In genomic region chr20:58994390-58995159, GRCh38 we compare ENCODE assay signal across 23 cellular contexts. TPM values are rescaled to one million over a fixed set of nuclear protein-coding genes. Genes with fewer than 3 reads are reported as not detected.
DNase-seq lines count a peak whose midpoint lies in the region; ATAC-seq, FAIRE-seq and TF ChIP-seq lines count a peak whose summit lies in the region.
"Had no signal": no experiment of that assay in that cellular context is flagged by ENCODE, and none has a peak within 500 bp of the region (broad histone marks: within the 10 kb centered on the region; RNA-seq: fewer than 3 reads in every experiment).

No MANE protein-coding gene starts in this region.

- intact Hi-C loops in activated CD4-positive, alpha-beta T cell treated with anti-CD3 and anti-CD28 coated beads for 36 hours (cut with DNase I, micrococcal nuclease) = no loop called here
- intact Hi-C loops in activated B cell treated with CpG ODN at 0.5 μM for 24 hours (cut with micrococcal nuclease) = loop anchor here (1.0 kb wide), 1 partner anchor 10 kb away; no protein-coding TSS in a partner anchor
- intact Hi-C loops in naive thymus-derived CD4-positive, alpha-beta T cell (cut with micrococcal nuclease) = no loop called here
- intact Hi-C loops in activated CD8-positive, alpha-beta T cell treated with anti-CD3 and anti-CD28 coated beads for 36 hours (cut with micrococcal nuclease) = no loop called here

- H3K9me3 ChIP-seq in naive thymus-derived CD4-positive, alpha-beta T cell (ENCODE audit: control insufficient read depth in 2 of 3, low read length in 3 of 3) = no peaks in the 10 kb centered on the region
- H3K9me3 ChIP-seq: A549, psoas muscle, SK-N-SH, upper lobe of left lung had no signal

- TF ChIP-seq POLR2A in GM12891 (IDR thresholded peaks at IDR 0.05; ENCODE audit: low read depth, low read length) = no peak

- no peaks in the 10 kb centered on the region for H3K4me1 ChIP-seq in naive thymus-derived CD4-positive, alpha-beta T cell (ENCODE audit: control insufficient read depth in 2 of 2, insufficient read depth in 2 of 2, low read length in 2 of 2)
- H3K4me1 ChIP-seq: upper lobe of left lung had no signal

- H3K27ac ChIP-seq in naive thymus-derived CD4-positive, alpha-beta T cell (ENCODE audit: low read depth, low read length) = no peak overlapping the region
- H3K27ac ChIP-seq: upper lobe of left lung had no signal

- H3K27me3 ChIP-seq in naive thymus-derived CD4-positive, alpha-beta T cell (ENCODE audit: control insufficient read depth in 2 of 2, insufficient read depth in 2 of 2, low read length in 2 of 2) = no peaks in the 10 kb centered on the region
- H3K27me3 ChIP-seq: upper lobe of left lung had no signal

- H3K36me3 Mint-ChIP-seq in activated CD4-positive, alpha-beta T cell treated with anti-CD3 and anti-CD28 coated beads for 36 hours (ENCODE audit: low read depth) = peaks cover 71% of the 10 kb centered on the region
- peaks cover 94% of the 10 kb centered on the region for H3K36me3 Mint-ChIP-seq in activated B cell treated with CpG ODN at 0.5 μM for 24 hours (ENCODE audit: low read depth)
- peaks cover 20 to 59% (median 24%) of the 10 kb centered on the region in 5 donors for H3K36me3 Mint-ChIP-seq in naive thymus-derived CD4-positive, alpha-beta T cell
- peaks cover 52% of the 10 kb centered on the region for H3K36me3 Mint-ChIP-seq in activated CD8-positive, alpha-beta T cell treated with anti-CD3 and anti-CD28 coated beads for 36 hours (ENCODE audit: low read depth)

- H3K4me3 ChIP-seq in naive thymus-derived CD4-positive, alpha-beta T cell (ENCODE audit: low read length) = no peak overlapping the region
- H3K4me3 ChIP-seq: A549, lung, psoas muscle, upper lobe of left lung had no signal

- FAIRE-seq in GM12891 (lab: Jason Lieb, UNC) = no peak
- FAIRE-seq: A549 had no signal

- in situ Hi-C loops in GM13976 (cut with MboI; ENCODE audit: low sequenced_read_pairs, unreplicated experiment) = no loop called here

- POLR2A ChIA-PET in activated CD4-positive, alpha-beta T cell treated with anti-CD3 and anti-CD28 coated beads for 36 hours (lab: Charles Lee) = interaction anchor here (0.6 to 0.9 kb wide), 2 partner anchors 14 to 436 kb away, joined by 3 to 12 read pairs; no protein-coding TSS in a partner anchor
- POLR2A ChIA-PET in activated B cell treated with CpG ODN at 0.5 μM for 24 hours (lab: Charles Lee) = interaction anchor here (0.6 to 4.7 kb wide), 9 partner anchors 10 to 233 kb away, joined by 3 to 41 read pairs (median 7); partner anchors contain the start of genes ATP5F1E and NELFCD
- POLR2A ChIA-PET in naive thymus-derived CD4-positive, alpha-beta T cell (lab: Charles Lee) = interaction anchor here (0.7 kb wide), 1 partner anchor 102 kb away, joined by 3 read pairs; no protein-coding TSS in a partner anchor
- POLR2A ChIA-PET in activated CD8-positive, alpha-beta T cell treated with anti-CD3 and anti-CD28 coated beads for 36 hours (lab: Charles Lee) = interaction anchor here (0.7 to 1.2 kb wide), 3 partner anchors 10 to 38 kb away, joined by 3 to 6 read pairs (median 5); partner anchors contain the start of gene ATP5F1E

- TF ChIP-seq CTCF in activated B cell treated with CpG ODN at 0.5 μM for 24 hours (IDR thresholded peaks at IDR 0.05) (no peak), GM13976 (IDR thresholded peaks at IDR 0.05; ENCODE audit: borderline replicate concordance, control extremely low read depth, extremely low read depth, insufficient read depth, missing control alignments) (no peak)
- no peak for TF ChIP-seq CTCF in activated CD8-positive, alpha-beta T cell treated with anti-CD3 and anti-CD28 coated beads for 36 hours (IDR thresholded peaks at IDR 0.05)

- CTCF ChIA-PET in activated CD4-positive, alpha-beta T cell treated with anti-CD3 and anti-CD28 coated beads for 36 hours (lab: Charles Lee) = interaction anchor here (1.3 kb wide), 1 partner anchor 10 kb away, joined by 3 read pairs; no protein-coding TSS in a partner anchor
- CTCF ChIA-PET in activated B cell treated with CpG ODN at 0.5 μM for 24 hours (lab: Charles Lee) = no interaction called here
- CTCF ChIA-PET in naive thymus-derived CD4-positive, alpha-beta T cell (lab: Charles Lee) = interaction anchor here (1.3 kb wide), 1 partner anchor 23 kb away, joined by 4 read pairs; no protein-coding TSS in a partner anchor
- CTCF ChIA-PET in activated CD8-positive, alpha-beta T cell treated with anti-CD3 and anti-CD28 coated beads for 36 hours (lab: Charles Lee) = interaction anchor here (0.7 kb wide), 1 partner anchor 12 kb away, joined by 3 read pairs; no protein-coding TSS in a partner anchor

- no peak for DNase-seq in activated CD4-positive, alpha-beta T cell treated with anti-CD3 and anti-CD28 coated beads for 36 hours
- no peak for DNase-seq in activated CD4-positive, alpha-beta T cell treated with anti-CD3 and anti-CD28 coated beads for 48 hours
- no peak for DNase-seq in GM12891 (ENCODE audit: insufficient read length, low spot score)
- no peak for DNase-seq in activated B cell treated with CpG ODN at 0.5 μM for 24 hours
- DNase-seq in naive thymus-derived CD4-positive, alpha-beta T cell = no peak
- DNase-seq in activated CD8-positive, alpha-beta T cell treated with anti-CD3 and anti-CD28 coated beads for 36 hours = no peak
- DNase-seq in stimulated activated CD4-positive, alpha-beta T cell treated with anti-CD3 and anti-CD28 coated beads, Interleukin-2, amount 100 ng/mL, for 24 hours = no peak
- DNase-seq in GM13976 (ENCODE audit: low spot score) = no peak
- DNase-seq: activated naive CD4-positive, alpha-beta T cell treated with anti-CD3 and anti-CD28 coated beads for 36 hours; CD4-positive, alpha-beta T cell; DMS79 treated with DMSO at 0.1 percent for 48 hours; erythroblast; Karpas-422; NCI-H226; NK-92 treated with Interleukin-12 subunit alpha and Interleukin-12 subunit beta, amount 100 ng/mL, for 24 hours; SK-N-SH; stimulated activated CD4-positive, alpha-beta T cell treated with anti-CD3 and anti-CD28 coated beads, Interleukin-12 subunit alpha, Interleukin-12 subunit beta, amount 100 ng/mL, for 4 hours; stimulated activated naive CD4-positive, alpha-beta T cell treated with Interleukin-2 at 50 U/mL for 16 hours had no signal

- H3K9me3 Mint-ChIP-seq in activated CD4-positive, alpha-beta T cell treated with anti-CD3 and anti-CD28 coated beads for 36 hours (ENCODE audit: low read depth) = no peaks in the 10 kb centered on the region
- H3K9me3 Mint-ChIP-seq in activated B cell treated with CpG ODN at 0.5 μM for 24 hours = no peaks in the 10 kb centered on the region
- H3K9me3 Mint-ChIP-seq in naive thymus-derived CD4-positive, alpha-beta T cell = no peaks in the 10 kb centered on the region
- no peaks in the 10 kb centered on the region for H3K9me3 Mint-ChIP-seq in activated CD8-positive, alpha-beta T cell treated with anti-CD3 and anti-CD28 coated beads for 36 hours
- H3K9me3 Mint-ChIP-seq: activated naive CD4-positive, alpha-beta T cell treated with anti-CD3 and anti-CD28 coated beads for 36 hours; CD4-positive, alpha-beta T cell; natural killer cell treated with Interleukin-12 subunit alpha and Interleukin-12 subunit beta and Interleukin-15 and Interleukin-18, amount 100 ng/mL, for 72 hours had no signal

- peak overlapping the region; percentile 53 for H3K27ac Mint-ChIP-seq in activated CD4-positive, alpha-beta T cell treated with anti-CD3 and anti-CD28 coated beads for 36 hours
- H3K27ac Mint-ChIP-seq in activated B cell treated with CpG ODN at 0.5 μM for 24 hours = peak overlapping the region; percentile 83
- H3K27ac Mint-ChIP-seq in naive thymus-derived CD4-positive, alpha-beta T cell = peak overlapping the region in 5 of 9 donors; percentile 8 to 65 (median 43)
- H3K27ac Mint-ChIP-seq in activated CD8-positive, alpha-beta T cell treated with anti-CD3 and anti-CD28 coated beads for 36 hours = no peak overlapping the region
- H3K27ac Mint-ChIP-seq: natural killer cell treated with Interleukin-12 subunit alpha and Interleukin-12 subunit beta and Interleukin-15 and Interleukin-18, amount 100 ng/mL, for 72 hours had no signal

- H3K4me3 Mint-ChIP-seq in activated CD4-positive, alpha-beta T cell treated with anti-CD3 and anti-CD28 coated beads for 36 hours = no peak overlapping the region
- no peak overlapping the region for H3K4me3 Mint-ChIP-seq in activated B cell treated with CpG ODN at 0.5 μM for 24 hours
- H3K4me3 Mint-ChIP-seq in naive thymus-derived CD4-positive, alpha-beta T cell = no peak overlapping the region
- H3K4me3 Mint-ChIP-seq in activated CD8-positive, alpha-beta T cell treated with anti-CD3 and anti-CD28 coated beads for 36 hours = no peak overlapping the region
- H3K4me3 Mint-ChIP-seq: activated naive CD4-positive, alpha-beta T cell treated with anti-CD3 and anti-CD28 coated beads for 36 hours; CD4-positive, alpha-beta T cell; natural killer cell treated with Interleukin-12 subunit alpha and Interleukin-12 subunit beta and Interleukin-15 and Interleukin-18, amount 100 ng/mL, for 72 hours had no signal

- no peaks in the 10 kb centered on the region for H3K27me3 Mint-ChIP-seq in activated CD4-positive, alpha-beta T cell treated with anti-CD3 and anti-CD28 coated beads for 36 hours
- no peaks in the 10 kb centered on the region for H3K27me3 Mint-ChIP-seq in activated B cell treated with CpG ODN at 0.5 μM for 24 hours
- no peaks in the 10 kb centered on the region for H3K27me3 Mint-ChIP-seq in naive thymus-derived CD4-positive, alpha-beta T cell
- no peaks in the 10 kb centered on the region for H3K27me3 Mint-ChIP-seq in activated CD8-positive, alpha-beta T cell treated with anti-CD3 and anti-CD28 coated beads for 36 hours
- H3K27me3 Mint-ChIP-seq: CD4-positive, alpha-beta T cell; natural killer cell treated with Interleukin-12 subunit alpha and Interleukin-12 subunit beta and Interleukin-15 and Interleukin-18, amount 100 ng/mL, for 72 hours had no signal

- H3K36me3 ChIP-seq in naive thymus-derived CD4-positive, alpha-beta T cell (ENCODE audit: control insufficient read depth in 2 of 3, insufficient read depth in 3 of 3, low read length in 3 of 3) = peaks cover 24 to 79% (median 32%) of the 10 kb centered on the region in 3 experiments

- ATAC-seq in activated CD4-positive, alpha-beta T cell treated with anti-CD3 and anti-CD28 coated beads for 36 hours = no peak
- peak; percentile 20 for ATAC-seq in activated B cell treated with CpG ODN at 0.5 μM for 24 hours (ENCODE audit: low read depth)
- no peak for ATAC-seq in naive thymus-derived CD4-positive, alpha-beta T cell
- ATAC-seq in activated CD8-positive, alpha-beta T cell treated with anti-CD3 and anti-CD28 coated beads for 36 hours = no peak
- ATAC-seq: A549, psoas muscle had no signal

- peaks cover 4% of the 10 kb centered on the region for H3K4me1 Mint-ChIP-seq in activated CD4-positive, alpha-beta T cell treated with anti-CD3 and anti-CD28 coated beads for 36 hours
- H3K4me1 Mint-ChIP-seq in activated B cell treated with CpG ODN at 0.5 μM for 24 hours = peaks cover 44% of the 10 kb centered on the region
- peaks cover 0 to 3% (median 0%) of the 10 kb centered on the region in 7 donors for H3K4me1 Mint-ChIP-seq in naive thymus-derived CD4-positive, alpha-beta T cell
- no peaks in the 10 kb centered on the region for H3K4me1 Mint-ChIP-seq in activated CD8-positive, alpha-beta T cell treated with anti-CD3 and anti-CD28 coated beads for 36 hours (ENCODE audit: low read depth)

RNA-seq across cellular contexts. Expression of gene CTSZ, which starts 12.5 kb away (rescaled TPM):
- total RNA-seq in activated CD4-positive, alpha-beta T cell treated with anti-CD3 and anti-CD28 coated beads for 36 hours = 10 to 100 TPM; 26.6 to 29.4 TPM
- polyA plus RNA-seq in GM12891 (2012; ENCODE audit: low read depth, missing spikeins) = 190 TPM
- 262 and 278 TPM in 2 replicates for total RNA-seq in activated B cell treated with CpG ODN at 0.5 μM for 24 hours
- total RNA-seq in naive thymus-derived CD4-positive, alpha-beta T cell = 100 to 1,000 TPM in 1 of 5 experiments, 10 to 100 TPM in 4; 29.5 to 165 (median 34.1) TPM
- polyA plus RNA-seq in naive thymus-derived CD4-positive, alpha-beta T cell = 1 to 10 TPM; 1.0 to 3.0 TPM
- total RNA-seq in activated CD8-positive, alpha-beta T cell treated with anti-CD3 and anti-CD28 coated beads for 36 hours = 10 to 100 TPM; 17.9 to 18.4 TPM

RNA-seq across cellular contexts. Expression of gene NELFCD, which starts 13.5 kb away (rescaled TPM):
- total RNA-seq in activated CD4-positive, alpha-beta T cell treated with anti-CD3 and anti-CD28 coated beads for 36 hours = 100 to 1,000 TPM; 111 to 121 TPM
- 62.4 TPM for polyA plus RNA-seq in GM12891 (2012; ENCODE audit: low read depth, missing spikeins)
- 97.2 and 107 TPM in 2 replicates for total RNA-seq in activated B cell treated with CpG ODN at 0.5 μM for 24 hours
- total RNA-seq in naive thymus-derived CD4-positive, alpha-beta T cell = 10 to 100 TPM; 84.5 to 96.1 (median 90.8) TPM
- polyA plus RNA-seq in naive thymus-derived CD4-positive, alpha-beta T cell = 10 to 100 TPM; 65.0 to 81.6 TPM
- total RNA-seq in activated CD8-positive, alpha-beta T cell treated with anti-CD3 and anti-CD28 coated beads for 36 hours = 100 to 1,000 TPM; 106 to 120 TPM

RNA-seq across cellular contexts. Expression of gene TUBB1, which starts 24.7 kb away (rescaled TPM):
- not detected for total RNA-seq in activated CD4-positive, alpha-beta T cell treated with anti-CD3 and anti-CD28 coated beads for 36 hours
- polyA plus RNA-seq in GM12891 (2012; ENCODE audit: low read depth, missing spikeins) = 0.27 TPM
- total RNA-seq in activated B cell treated with CpG ODN at 0.5 μM for 24 hours = 0.05 and 0.09 TPM in 2 replicates
- 1 to 10 TPM in 1 of 5 experiments, under 1 TPM in 1, not detected in 3; 0.98 to 9.5 TPM for total RNA-seq in naive thymus-derived CD4-positive, alpha-beta T cell
- under 1 TPM; 0.14 to 0.22 TPM for polyA plus RNA-seq in naive thymus-derived CD4-positive, alpha-beta T cell
- not detected for total RNA-seq in activated CD8-positive, alpha-beta T cell treated with anti-CD3 and anti-CD28 coated beads for 36 hours
- total RNA-seq: activated naive CD4-positive, alpha-beta T cell treated with anti-CD3 and anti-CD28 coated beads for 36 hours; natural killer cell treated with Interleukin-12 subunit alpha and Interleukin-12 subunit beta and Interleukin-15 and Interleukin-18, amount 100 ng/mL, for 72 hours had no signal
- polyA plus RNA-seq: SK-N-SH had no signal

RNA-seq across cellular contexts. Expression of gene ATP5F1E, which starts 37.6 kb away (rescaled TPM):
- total RNA-seq in activated CD4-positive, alpha-beta T cell treated with anti-CD3 and anti-CD28 coated beads for 36 hours = 10 to 100 TPM; 63.5 to 76.1 TPM
- 146 TPM for polyA plus RNA-seq in GM12891 (2012; ENCODE audit: low read depth, missing spikeins)
- 84.0 and 86.1 TPM in 2 replicates for total RNA-seq in activated B cell treated with CpG ODN at 0.5 μM for 24 hours
- 10 to 100 TPM; 57.0 to 81.7 (median 67.4) TPM for total RNA-seq in naive thymus-derived CD4-positive, alpha-beta T cell
- polyA plus RNA-seq in naive thymus-derived CD4-positive, alpha-beta T cell = 10 to 100 TPM; 31.4 to 75.7 TPM
- 10 to 100 TPM; 67.4 to 68.8 TPM for total RNA-seq in activated CD8-positive, alpha-beta T cell treated with anti-CD3 and anti-CD28 coated beads for 36 hours

RNA-seq across cellular contexts. Expression of gene PRELID3B, which starts 48.0 kb away (rescaled TPM):
- total RNA-seq in activated CD4-positive, alpha-beta T cell treated with anti-CD3 and anti-CD28 coated beads for 36 hours = 100 to 1,000 TPM; 148 to 196 TPM
- 63.8 TPM for polyA plus RNA-seq in GM12891 (2012; ENCODE audit: low read depth, missing spikeins)
- 54.2 and 58.4 TPM in 2 replicates for total RNA-seq in activated B cell treated with CpG ODN at 0.5 μM for 24 hours
- 10 to 100 TPM; 37.1 to 70.4 (median 44.0) TPM for total RNA-seq in naive thymus-derived CD4-positive, alpha-beta T cell
- polyA plus RNA-seq in naive thymus-derived CD4-positive, alpha-beta T cell = 10 to 100 TPM; 17.6 to 27.4 TPM
- total RNA-seq in activated CD8-positive, alpha-beta T cell treated with anti-CD3 and anti-CD28 coated beads for 36 hours = 100 to 1,000 TPM; 140 to 145 TPM
